1 cellular context compared by ENCODE assay signal in the genomic region with DNA sequence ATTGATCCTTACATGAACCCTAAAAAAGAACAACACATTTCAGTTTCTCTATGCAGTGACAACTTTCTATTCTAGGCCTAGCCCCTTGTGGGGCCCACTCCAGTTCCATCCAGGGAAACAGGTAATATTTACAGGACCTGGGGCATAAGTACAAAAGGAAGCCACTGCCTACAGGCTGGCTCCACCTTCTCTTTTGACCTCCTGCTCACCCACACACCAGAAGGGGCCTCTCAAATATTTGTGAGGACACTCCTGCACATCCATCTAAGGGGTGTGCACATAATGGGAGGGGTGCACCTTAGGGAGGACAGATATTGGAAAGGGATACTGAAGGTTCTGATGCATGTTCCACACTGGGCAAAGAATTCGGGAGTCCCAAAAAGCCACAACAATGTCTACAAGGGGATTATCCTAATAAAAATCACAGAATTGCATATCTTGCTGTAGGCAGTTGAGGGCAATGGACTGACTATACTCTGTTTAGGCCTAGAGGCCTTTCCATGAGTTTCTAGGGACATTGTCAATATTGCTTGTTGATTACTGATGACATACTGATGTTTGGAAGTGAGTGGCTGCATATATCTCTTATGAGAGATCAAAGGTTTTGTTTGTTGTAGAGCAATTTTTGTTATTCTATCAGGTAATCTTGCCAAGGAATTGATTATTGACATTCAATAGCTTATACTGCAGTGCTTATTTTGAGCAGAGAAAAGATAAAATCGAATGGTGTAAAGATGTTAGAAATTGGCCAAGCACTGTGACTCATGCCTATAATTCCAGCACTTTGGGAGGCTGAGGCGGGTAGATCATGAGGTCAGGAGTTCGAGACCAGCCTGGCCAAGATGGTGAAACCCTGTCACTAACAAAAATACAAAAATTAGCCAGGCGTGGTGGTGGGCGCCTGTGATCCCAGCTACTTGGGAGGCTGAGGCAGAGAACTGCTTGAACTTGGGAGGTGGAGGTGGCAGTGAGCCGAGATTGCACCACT.
TF ChIP-seq lines count a peak whose summit lies in the region.

No MANE protein-coding gene starts in this region.

TF ChIP-seq in HepG2, 621 proteins besides CTCF, POLR2A, EP300 and RAD21 (continued from another document and continues in another):
- TF ChIP-seq, protein P1, sequence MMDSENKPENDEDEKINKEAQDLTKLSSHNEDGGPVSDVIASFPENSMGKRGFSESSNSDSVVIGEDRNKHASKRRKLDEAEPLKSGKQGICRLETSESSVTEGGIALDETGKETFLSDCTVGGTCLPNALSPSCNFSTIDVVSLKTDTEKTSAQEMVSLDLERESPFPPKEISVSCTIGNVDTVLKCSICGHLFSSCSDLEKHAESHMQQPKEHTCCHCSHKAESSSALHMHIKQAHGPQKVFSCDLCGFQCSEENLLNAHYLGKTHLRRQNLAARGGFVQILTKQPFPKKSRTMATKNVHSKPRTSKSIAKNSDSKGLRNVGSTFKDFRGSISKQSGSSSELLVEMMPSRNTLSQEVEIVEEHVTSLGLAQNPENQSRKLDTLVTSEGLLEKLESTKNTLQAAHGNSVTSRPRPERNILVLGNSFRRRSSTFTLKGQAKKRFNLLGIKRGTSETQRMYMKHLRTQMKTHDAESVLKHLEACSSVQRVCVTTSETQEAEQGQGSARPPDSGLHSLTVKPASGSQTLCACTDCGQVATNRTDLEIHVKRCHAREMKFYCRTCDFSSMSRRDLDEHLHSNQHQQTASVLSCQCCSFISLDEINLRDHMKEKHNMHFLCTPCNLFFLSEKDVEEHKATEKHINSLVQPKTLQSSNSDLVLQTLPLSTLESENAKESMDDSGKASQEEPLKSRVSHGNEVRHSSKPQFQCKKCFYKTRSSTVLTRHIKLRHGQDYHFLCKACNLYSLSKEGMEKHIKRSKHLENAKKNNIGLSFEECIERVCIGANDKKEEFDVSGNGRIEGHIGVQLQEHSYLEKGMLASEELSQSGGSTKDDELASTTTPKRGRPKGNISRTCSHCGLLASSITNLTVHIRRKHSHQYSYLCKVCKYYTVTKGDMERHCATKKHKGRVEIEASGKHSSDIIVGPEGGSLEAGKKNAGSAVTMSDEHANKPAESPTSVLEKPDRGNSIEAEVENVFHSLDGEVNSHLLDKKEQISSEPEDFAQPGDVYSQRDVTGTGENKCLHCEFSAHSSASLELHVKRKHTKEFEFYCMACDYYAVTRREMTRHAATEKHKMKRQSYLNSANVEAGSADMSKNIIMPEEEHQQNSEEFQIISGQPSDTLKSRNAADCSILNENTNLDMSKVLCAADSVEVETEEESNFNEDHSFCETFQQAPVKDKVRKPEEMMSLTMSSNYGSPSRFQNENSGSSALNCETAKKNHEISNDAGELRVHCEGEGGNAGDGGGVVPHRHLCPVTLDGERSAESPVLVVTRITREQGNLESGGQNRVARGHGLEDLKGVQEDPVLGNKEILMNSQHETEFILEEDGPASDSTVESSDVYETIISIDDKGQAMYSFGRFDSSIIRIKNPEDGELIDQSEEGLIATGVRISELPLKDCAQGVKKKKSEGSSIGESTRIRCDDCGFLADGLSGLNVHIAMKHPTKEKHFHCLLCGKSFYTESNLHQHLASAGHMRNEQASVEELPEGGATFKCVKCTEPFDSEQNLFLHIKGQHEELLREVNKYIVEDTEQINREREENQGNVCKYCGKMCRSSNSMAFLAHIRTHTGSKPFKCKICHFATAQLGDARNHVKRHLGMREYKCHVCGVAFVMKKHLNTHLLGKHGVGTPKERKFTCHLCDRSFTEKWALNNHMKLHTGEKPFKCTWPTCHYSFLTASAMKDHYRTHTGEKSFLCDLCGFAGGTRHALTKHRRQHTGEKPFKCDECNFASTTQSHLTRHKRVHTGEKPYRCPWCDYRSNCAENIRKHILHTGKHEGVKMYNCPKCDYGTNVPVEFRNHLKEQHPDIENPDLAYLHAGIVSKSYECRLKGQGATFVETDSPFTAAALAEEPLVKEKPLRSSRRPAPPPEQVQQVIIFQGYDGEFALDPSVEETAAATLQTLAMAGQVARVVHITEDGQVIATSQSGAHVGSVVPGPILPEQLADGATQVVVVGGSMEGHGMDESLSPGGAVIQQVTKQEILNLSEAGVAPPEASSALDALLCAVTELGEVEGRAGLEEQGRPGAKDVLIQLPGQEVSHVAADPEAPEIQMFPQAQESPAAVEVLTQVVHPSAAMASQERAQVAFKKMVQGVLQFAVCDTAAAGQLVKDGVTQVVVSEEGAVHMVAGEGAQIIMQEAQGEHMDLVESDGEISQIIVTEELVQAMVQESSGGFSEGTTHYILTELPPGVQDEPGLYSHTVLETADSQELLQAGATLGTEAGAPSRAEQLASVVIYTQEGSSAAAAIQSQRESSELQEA (CRISPR knock-in tag; IDR thresholded peaks at IDR 0.05; ENCODE audit: not compliant biosample characterization), result no peak
- TF ChIP-seq ZNF331 (CRISPR knock-in tag; IDR thresholded peaks at IDR 0.05) (peak; percentile 74), CREM (IDR thresholded peaks at IDR 0.05) (peak; percentile 80), CREM (CRISPR knock-in tag; IDR thresholded peaks at IDR 0.05) (no peak), ZEB1 (IDR thresholded peaks at IDR 0.05; ENCODE audit: insufficient replicate concordance, low read depth) (peak; percentile 94), ZNF543 (CRISPR knock-in tag; IDR thresholded peaks at IDR 0.05) (no peak; the same call in 1 of the 2 replicates), GATAD1 (CRISPR knock-in tag; IDR thresholded peaks at IDR 0.05) (no peak; the same call in none of the 2 replicates), HNRNPUL1 (IDR thresholded peaks at IDR 0.05; ENCODE audit: low read depth, low read length) (no peak), ZMYM2 (CRISPR knock-in tag; IDR thresholded peaks at IDR 0.05) (peak; percentile 96), TP53 (CRISPR knock-in tag; conservative IDR thresholded peaks at IDR 0.05) (no peak; the same call in 1 of the 2 replicates), ZNF672 (CRISPR knock-in tag; IDR thresholded peaks at IDR 0.05) (no peak), RARA (CRISPR knock-in tag; IDR thresholded peaks at IDR 0.05) (peak; percentile 95), ZNF7 (CRISPR knock-in tag; IDR thresholded peaks at IDR 0.05) (no peak), ZNF556 (CRISPR knock-in tag; IDR thresholded peaks at IDR 0.05; ENCODE audit: borderline replicate concordance) (0 out of 2 replicates have a peak, but pooled peaks have one; percentile 22)
- TF ChIP-seq, protein P2, sequence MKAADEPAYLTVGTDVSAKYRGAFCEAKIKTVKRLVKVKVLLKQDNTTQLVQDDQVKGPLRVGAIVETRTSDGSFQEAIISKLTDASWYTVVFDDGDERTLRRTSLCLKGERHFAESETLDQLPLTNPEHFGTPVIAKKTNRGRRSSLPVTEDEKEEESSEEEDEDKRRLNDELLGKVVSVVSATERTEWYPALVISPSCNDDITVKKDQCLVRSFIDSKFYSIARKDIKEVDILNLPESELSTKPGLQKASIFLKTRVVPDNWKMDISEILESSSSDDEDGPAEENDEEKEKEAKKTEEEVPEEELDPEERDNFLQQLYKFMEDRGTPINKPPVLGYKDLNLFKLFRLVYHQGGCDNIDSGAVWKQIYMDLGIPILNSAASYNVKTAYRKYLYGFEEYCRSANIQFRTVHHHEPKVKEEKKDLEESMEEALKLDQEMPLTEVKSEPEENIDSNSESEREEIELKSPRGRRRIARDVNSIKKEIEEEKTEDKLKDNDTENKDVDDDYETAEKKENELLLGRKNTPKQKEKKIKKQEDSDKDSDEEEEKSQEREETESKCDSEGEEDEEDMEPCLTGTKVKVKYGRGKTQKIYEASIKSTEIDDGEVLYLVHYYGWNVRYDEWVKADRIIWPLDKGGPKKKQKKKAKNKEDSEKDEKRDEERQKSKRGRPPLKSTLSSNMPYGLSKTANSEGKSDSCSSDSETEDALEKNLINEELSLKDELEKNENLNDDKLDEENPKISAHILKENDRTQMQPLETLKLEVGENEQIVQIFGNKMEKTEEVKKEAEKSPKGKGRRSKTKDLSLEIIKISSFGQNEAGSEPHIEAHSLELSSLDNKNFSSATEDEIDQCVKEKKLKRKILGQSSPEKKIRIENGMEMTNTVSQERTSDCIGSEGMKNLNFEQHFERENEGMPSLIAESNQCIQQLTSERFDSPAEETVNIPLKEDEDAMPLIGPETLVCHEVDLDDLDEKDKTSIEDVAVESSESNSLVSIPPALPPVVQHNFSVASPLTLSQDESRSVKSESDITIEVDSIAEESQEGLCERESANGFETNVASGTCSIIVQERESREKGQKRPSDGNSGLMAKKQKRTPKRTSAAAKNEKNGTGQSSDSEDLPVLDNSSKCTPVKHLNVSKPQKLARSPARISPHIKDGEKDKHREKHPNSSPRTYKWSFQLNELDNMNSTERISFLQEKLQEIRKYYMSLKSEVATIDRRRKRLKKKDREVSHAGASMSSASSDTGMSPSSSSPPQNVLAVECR (CRISPR knock-in tag; IDR thresholded peaks at IDR 0.05; ENCODE audit: borderline replicate concordance), result peak; percentile 48; the same call in 1 of the 2 replicates
- TF ChIP-seq, protein P3, sequence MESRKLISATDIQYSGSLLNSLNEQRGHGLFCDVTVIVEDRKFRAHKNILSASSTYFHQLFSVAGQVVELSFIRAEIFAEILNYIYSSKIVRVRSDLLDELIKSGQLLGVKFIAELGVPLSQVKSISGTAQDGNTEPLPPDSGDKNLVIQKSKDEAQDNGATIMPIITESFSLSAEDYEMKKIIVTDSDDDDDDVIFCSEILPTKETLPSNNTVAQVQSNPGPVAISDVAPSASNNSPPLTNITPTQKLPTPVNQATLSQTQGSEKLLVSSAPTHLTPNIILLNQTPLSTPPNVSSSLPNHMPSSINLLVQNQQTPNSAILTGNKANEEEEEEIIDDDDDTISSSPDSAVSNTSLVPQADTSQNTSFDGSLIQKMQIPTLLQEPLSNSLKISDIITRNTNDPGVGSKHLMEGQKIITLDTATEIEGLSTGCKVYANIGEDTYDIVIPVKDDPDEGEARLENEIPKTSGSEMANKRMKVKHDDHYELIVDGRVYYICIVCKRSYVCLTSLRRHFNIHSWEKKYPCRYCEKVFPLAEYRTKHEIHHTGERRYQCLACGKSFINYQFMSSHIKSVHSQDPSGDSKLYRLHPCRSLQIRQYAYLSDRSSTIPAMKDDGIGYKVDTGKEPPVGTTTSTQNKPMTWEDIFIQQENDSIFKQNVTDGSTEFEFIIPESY (CRISPR knock-in tag; IDR thresholded peaks at IDR 0.05), result 0 out of 2 replicates have a peak, but pooled peaks have one; percentile 38
- TF ChIP-seq, protein P4, sequence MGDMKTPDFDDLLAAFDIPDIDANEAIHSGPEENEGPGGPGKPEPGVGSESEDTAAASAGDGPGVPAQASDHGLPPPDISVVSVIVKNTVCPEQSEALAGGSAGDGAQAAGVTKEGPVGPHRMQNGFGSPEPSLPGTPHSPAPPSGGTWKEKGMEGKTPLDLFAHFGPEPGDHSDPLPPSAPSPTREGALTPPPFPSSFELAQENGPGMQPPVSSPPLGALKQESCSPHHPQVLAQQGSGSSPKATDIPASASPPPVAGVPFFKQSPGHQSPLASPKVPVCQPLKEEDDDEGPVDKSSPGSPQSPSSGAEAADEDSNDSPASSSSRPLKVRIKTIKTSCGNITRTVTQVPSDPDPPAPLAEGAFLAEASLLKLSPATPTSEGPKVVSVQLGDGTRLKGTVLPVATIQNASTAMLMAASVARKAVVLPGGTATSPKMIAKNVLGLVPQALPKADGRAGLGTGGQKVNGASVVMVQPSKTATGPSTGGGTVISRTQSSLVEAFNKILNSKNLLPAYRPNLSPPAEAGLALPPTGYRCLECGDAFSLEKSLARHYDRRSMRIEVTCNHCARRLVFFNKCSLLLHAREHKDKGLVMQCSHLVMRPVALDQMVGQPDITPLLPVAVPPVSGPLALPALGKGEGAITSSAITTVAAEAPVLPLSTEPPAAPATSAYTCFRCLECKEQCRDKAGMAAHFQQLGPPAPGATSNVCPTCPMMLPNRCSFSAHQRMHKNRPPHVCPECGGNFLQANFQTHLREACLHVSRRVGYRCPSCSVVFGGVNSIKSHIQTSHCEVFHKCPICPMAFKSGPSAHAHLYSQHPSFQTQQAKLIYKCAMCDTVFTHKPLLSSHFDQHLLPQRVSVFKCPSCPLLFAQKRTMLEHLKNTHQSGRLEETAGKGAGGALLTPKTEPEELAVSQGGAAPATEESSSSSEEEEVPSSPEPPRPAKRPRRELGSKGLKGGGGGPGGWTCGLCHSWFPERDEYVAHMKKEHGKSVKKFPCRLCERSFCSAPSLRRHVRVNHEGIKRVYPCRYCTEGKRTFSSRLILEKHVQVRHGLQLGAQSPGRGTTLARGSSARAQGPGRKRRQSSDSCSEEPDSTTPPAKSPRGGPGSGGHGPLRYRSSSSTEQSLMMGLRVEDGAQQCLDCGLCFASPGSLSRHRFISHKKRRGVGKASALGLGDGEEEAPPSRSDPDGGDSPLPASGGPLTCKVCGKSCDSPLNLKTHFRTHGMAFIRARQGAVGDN (CRISPR knock-in tag; IDR thresholded peaks at IDR 0.05), result peak; percentile 39
- TF ChIP-seq, protein P5, sequence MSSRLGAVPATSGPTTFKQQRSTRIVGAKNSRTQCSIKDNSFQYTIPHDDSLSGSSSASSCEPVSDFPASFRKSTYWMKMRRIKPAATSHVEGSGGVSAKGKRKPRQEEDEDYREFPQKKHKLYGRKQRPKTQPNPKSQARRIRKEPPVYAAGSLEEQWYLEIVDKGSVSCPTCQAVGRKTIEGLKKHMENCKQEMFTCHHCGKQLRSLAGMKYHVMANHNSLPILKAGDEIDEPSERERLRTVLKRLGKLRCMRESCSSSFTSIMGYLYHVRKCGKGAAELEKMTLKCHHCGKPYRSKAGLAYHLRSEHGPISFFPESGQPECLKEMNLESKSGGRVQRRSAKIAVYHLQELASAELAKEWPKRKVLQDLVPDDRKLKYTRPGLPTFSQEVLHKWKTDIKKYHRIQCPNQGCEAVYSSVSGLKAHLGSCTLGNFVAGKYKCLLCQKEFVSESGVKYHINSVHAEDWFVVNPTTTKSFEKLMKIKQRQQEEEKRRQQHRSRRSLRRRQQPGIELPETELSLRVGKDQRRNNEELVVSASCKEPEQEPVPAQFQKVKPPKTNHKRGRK (CRISPR knock-in tag; IDR thresholded peaks at IDR 0.05), result no peak
- TF ChIP-seq, protein P6, sequence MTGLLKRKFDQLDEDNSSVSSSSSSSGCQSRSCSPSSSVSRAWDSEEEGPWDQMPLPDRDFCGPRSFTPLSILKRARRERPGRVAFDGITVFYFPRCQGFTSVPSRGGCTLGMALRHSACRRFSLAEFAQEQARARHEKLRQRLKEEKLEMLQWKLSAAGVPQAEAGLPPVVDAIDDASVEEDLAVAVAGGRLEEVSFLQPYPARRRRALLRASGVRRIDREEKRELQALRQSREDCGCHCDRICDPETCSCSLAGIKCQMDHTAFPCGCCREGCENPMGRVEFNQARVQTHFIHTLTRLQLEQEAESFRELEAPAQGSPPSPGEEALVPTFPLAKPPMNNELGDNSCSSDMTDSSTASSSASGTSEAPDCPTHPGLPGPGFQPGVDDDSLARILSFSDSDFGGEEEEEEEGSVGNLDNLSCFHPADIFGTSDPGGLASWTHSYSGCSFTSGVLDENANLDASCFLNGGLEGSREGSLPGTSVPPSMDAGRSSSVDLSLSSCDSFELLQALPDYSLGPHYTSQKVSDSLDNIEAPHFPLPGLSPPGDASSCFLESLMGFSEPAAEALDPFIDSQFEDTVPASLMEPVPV (CRISPR knock-in tag; IDR thresholded peaks at IDR 0.05), result no peak
- TF ChIP-seq, protein P7, sequence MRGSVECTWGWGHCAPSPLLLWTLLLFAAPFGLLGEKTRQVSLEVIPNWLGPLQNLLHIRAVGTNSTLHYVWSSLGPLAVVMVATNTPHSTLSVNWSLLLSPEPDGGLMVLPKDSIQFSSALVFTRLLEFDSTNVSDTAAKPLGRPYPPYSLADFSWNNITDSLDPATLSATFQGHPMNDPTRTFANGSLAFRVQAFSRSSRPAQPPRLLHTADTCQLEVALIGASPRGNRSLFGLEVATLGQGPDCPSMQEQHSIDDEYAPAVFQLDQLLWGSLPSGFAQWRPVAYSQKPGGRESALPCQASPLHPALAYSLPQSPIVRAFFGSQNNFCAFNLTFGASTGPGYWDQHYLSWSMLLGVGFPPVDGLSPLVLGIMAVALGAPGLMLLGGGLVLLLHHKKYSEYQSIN (CRISPR knock-in tag; IDR thresholded peaks at IDR 0.05; ENCODE audit: borderline replicate concordance), result no peak
